19 cellular contexts compared by ENCODE assay signal in the genomic region with DNA sequence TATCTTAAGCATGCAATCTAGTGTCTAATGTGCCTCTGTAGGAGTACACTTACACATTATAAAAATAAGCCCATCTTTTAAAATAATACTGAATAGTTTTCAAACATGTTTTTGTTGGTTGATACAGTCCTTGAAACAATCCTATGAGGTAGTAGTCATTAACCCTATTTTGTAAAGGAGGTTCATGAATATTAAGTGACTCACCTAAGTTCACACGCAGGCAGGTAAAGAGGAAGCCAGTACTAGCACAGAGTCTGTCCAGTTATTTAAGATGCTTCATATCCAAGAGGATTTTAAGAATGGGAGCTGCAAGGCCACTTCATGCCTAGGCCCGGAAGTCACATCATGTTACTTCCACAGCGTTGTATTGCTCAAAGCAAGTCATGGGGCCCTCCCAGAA.
"Had no signal": no experiment of that assay in that cellular context is flagged by ENCODE, and none has a peak within 500 bp of the region (broad histone marks: within the 10 kb centered on the region; RNA-seq: fewer than 3 reads in every experiment).

No MANE protein-coding gene starts in this region.

- H3K27ac ChIP-seq: SJSA1, SK-N-MC had no signal

- DNase-seq: KBM-7, MG63, NCI-H1092 treated with DMSO at 0.1 percent for 48 hours, NCI-H1436, NCI-H187, NCI-H2029, NCI-H2081 treated with DMSO at 0.1 percent for 48 hours, NCI-H2171, NCI-H226, NCI-H446, NCI-H510A, NCI-H524 treated with DMSO at 0.1 percent for 48 hours, NCI-H69, NCI-H774, Right ventricle myocardium superior, RPMI8226, SIG-M5 had no signal

- H3K4me1 ChIP-seq: SJSA1 had no signal

- H3K9me3 ChIP-seq: MG63, SJSA1 had no signal

- H3K36me3 ChIP-seq: MG63, SJSA1 had no signal

- H3K27me3 ChIP-seq: MG63, SJSA1 had no signal

- H3K4me3 ChIP-seq: MG63, SJSA1, SK-N-MC had no signal
